Comparison of ENCODE assay signal across 8 cellular contexts in genomic region chr7:91164948-91165845, GRCh38.
DNase-seq lines count a peak whose midpoint lies in the region; ATAC-seq and TF ChIP-seq lines count a peak whose summit lies in the region.

No MANE protein-coding gene starts in this region.

- H2AFZ ChIP-seq in smooth muscle cell (ENCODE audit: low read depth): peak overlapping the region; percentile 66

- no peaks in the 10 kb centered on the region for H3K36me3 ChIP-seq in smooth muscle cell (ENCODE audit: low read depth)

- peak overlapping the region; percentile 92 for H3K9ac ChIP-seq in smooth muscle cell (ENCODE audit: low read depth)

- in situ Hi-C loops in astrocyte of the spinal cord (cut with HindIII; ENCODE audit: low sequenced_read_pairs): no loop called here

- peaks cover 20% of the 10 kb centered on the region for H3F3A ChIP-seq in smooth muscle cell (ENCODE audit: low read depth)

- POLR2A ChIA-PET in AG04449 (lab: Yijun Ruan, JAX): interaction anchor here (1.3 kb wide), 1 partner anchor 16 kb away, joined by 3 read pairs; no protein-coding TSS in a partner anchor

- peaks cover 15% of the 10 kb centered on the region for H3K4me1 ChIP-seq in smooth muscle cell (ENCODE audit: low read depth)

- H3K9me3 ChIP-seq in smooth muscle cell (replicated peaks; ENCODE audit: low read depth): no peaks in the 10 kb centered on the region

- CTCF ChIA-PET in AG04449 (lab: Yijun Ruan, JAX): no interaction called here

- ATAC-seq in GM19324 (IDR thresholded peaks at IDR 0.05; ENCODE audit: low FRiP score, unreplicated experiment) (peak; percentile 78), HG03280 (IDR thresholded peaks at IDR 0.05; ENCODE audit: unreplicated experiment) (peak; percentile 77)

- no peaks in the 10 kb centered on the region for H4K20me1 ChIP-seq in smooth muscle cell (ENCODE audit: low read depth)

- H3K79me2 ChIP-seq in smooth muscle cell (ENCODE audit: low read depth): no peaks in the 10 kb centered on the region

- DNase-seq in AG04449 (ENCODE audit: low read depth, low spot score) (peak; percentile 64), astrocyte of the spinal cord (ENCODE audit: low read depth, low spot score) (peak; percentile 79), smooth muscle cell (lab: John Stamatoyannopoulos, UW; ENCODE audit: unreplicated experiment) (no peak), LoVo (ENCODE audit: low spot score) (no peak), DMS153 treated with DMSO at 0.1 percent for 48 hours (lab: John Stamatoyannopoulos, UW; ENCODE audit: unreplicated experiment) (no peak)
- DNase-seq in activated effector memory CD4-positive, alpha-beta T cell treated with anti-CD3 and anti-CD28 coated beads, Interleukin-2, amount 50 U/mL, for 16 hours: no peak

- peak overlapping the region; percentile 99 for H3K27ac ChIP-seq in smooth muscle cell (ENCODE audit: low read depth)

- no peaks in the 10 kb centered on the region for H3K27me3 ChIP-seq in smooth muscle cell (ENCODE audit: low read depth)

- 10% methylated on average over 9 of the region's 9 CpGs for WGBS in smooth muscle cell (ENCODE audit: low lambda C conversion rate)

- TF ChIP-seq CTCF in AG04449 (IDR thresholded peaks at IDR 0.05; ENCODE audit: insufficient read depth, low read length, missing control alignments): no peak
- no peak for TF ChIP-seq CTCF in astrocyte of the spinal cord (IDR thresholded peaks at IDR 0.05; ENCODE audit: low read depth, low read length)
- no peak for TF ChIP-seq CTCF in smooth muscle cell (IDR thresholded peaks at IDR 0.05; ENCODE audit: borderline replicate concordance, insufficient read depth, poor library complexity, severe bottlenecking)

- H3K4me3 ChIP-seq in AG04449 (ENCODE audit: low read depth, low read length) (peak overlapping the region; percentile 16), astrocyte of the spinal cord (ENCODE audit: low read depth, low read length) (no peak overlapping the region), smooth muscle cell (peak overlapping the region; percentile 21)

- peak overlapping the region; percentile 83 for H3K4me2 ChIP-seq in smooth muscle cell

Comparison
In these comparisons a context has a peak if more than half of its experiments do, and no peak if none do; other contexts are left out.
1. DNase-seq: peak in AG04449 (single experiment) and astrocyte of the spinal cord (single experiment); none in smooth muscle cell (single experiment), activated effector memory CD4-positive, alpha-beta T cell treated with anti-CD3 and anti-CD28 coated beads, Interleukin-2, amount 50 U/mL, for 16 hours (single experiment), LoVo (single experiment) and DMS153 treated with DMSO at 0.1 percent for 48 hours (single experiment).